1 cellular context compared by ENCODE assay signal in genomic region chr10:6171891-6172354, GRCh38.
A peak's percentile ranks its signal among the peaks of the same experiment; 100 is the strongest.
TF ChIP-seq lines count a peak whose summit lies in the region.

No MANE protein-coding gene starts in this region.

TF ChIP-seq in GM12878, 131 proteins besides CTCF, POLR2A, EP300 and RAD21 (continued from another document and continues in another):
- TF ChIP-seq ZBTB11 (CRISPR knock-in tag; IDR thresholded peaks at IDR 0.05): no peak
- no peak for TF ChIP-seq SMARCA5 (IDR thresholded peaks at IDR 0.05)
- no peak for TF ChIP-seq ZNF622 (IDR thresholded peaks at IDR 0.05)
- no peak for TF ChIP-seq FOXK2 (IDR thresholded peaks at IDR 0.05)
- TF ChIP-seq BMI1 (IDR thresholded peaks at IDR 0.05; ENCODE audit: borderline replicate concordance): no peak
- no peak for TF ChIP-seq ATF7 (IDR thresholded peaks at IDR 0.05; ENCODE audit: low read depth)
- no peak for TF ChIP-seq RFX5 (IDR thresholded peaks at IDR 0.05; ENCODE audit: low read depth, low read length)
- peak; percentile 73 for TF ChIP-seq RUNX3 (IDR thresholded peaks at IDR 0.05; ENCODE audit: low read length)
- no peak for TF ChIP-seq SREBF1 (IDR thresholded peaks at IDR 0.05; ENCODE audit: low read length)
- no peak for TF ChIP-seq KLF5 (IDR thresholded peaks at IDR 0.05; ENCODE audit: partially characterized antibody)
- TF ChIP-seq SUPT20H (IDR thresholded peaks at IDR 0.05; ENCODE audit: borderline replicate concordance, control insufficient read depth, low read depth, low read length): no peak
- peak; percentile 96 for TF ChIP-seq EED (IDR thresholded peaks at IDR 0.05; ENCODE audit: low read depth)
- TF ChIP-seq RAD51 (IDR thresholded peaks at IDR 0.05): no peak
- TF ChIP-seq TCF7 (IDR thresholded peaks at IDR 0.05; ENCODE audit: borderline replicate concordance): no peak
- no peak for TF ChIP-seq NBN (IDR thresholded peaks at IDR 0.05)
- no peak for TF ChIP-seq HDGF (IDR thresholded peaks at IDR 0.05)
- no peak for TF ChIP-seq ZNF592 (IDR thresholded peaks at IDR 0.05)
- TF ChIP-seq CBX3 (IDR thresholded peaks at IDR 0.05; ENCODE audit: borderline replicate concordance, low read depth): no peak
- TF ChIP-seq ZBTB4 (CRISPR knock-in tag; IDR thresholded peaks at IDR 0.05): no peak
- TF ChIP-seq NR2C2 (IDR thresholded peaks at IDR 0.05; ENCODE audit: borderline replicate concordance, control insufficient read depth, insufficient read length, low read depth): no peak
- TF ChIP-seq MAX (IDR thresholded peaks at IDR 0.05; ENCODE audit: low read depth, low read length): no peak
- TF ChIP-seq MLLT1 (IDR thresholded peaks at IDR 0.05): no peak
- TF ChIP-seq SIN3A (IDR thresholded peaks at IDR 0.05; ENCODE audit: low read depth, low read length): no peak
- no peak for TF ChIP-seq NR2C1 (IDR thresholded peaks at IDR 0.05)
- TF ChIP-seq KDM1A (IDR thresholded peaks at IDR 0.05; ENCODE audit: borderline replicate concordance): no peak
- TF ChIP-seq ZSCAN29 (IDR thresholded peaks at IDR 0.05): no peak
- no peak for TF ChIP-seq NR2F1 (conservative IDR thresholded peaks at IDR 0.05)
- TF ChIP-seq E2F4 (IDR thresholded peaks at IDR 0.05; ENCODE audit: low read depth, low read length): no peak
- TF ChIP-seq IKZF2 (IDR thresholded peaks at IDR 0.05): peak; percentile 74 to 75
- no peak for TF ChIP-seq GATAD2B (conservative IDR thresholded peaks at IDR 0.05; ENCODE audit: low read depth)
- TF ChIP-seq NRF1 (conservative IDR thresholded peaks at IDR 0.05; ENCODE audit: low read depth, low read length): no peak
- no peak for TF ChIP-seq CEBPZ (IDR thresholded peaks at IDR 0.05; ENCODE audit: low read depth, low read length)
- TF ChIP-seq TCF3 (IDR thresholded peaks at IDR 0.05; ENCODE audit: borderline replicate concordance, insufficient read depth, low read depth, low read length): no peak
- TF ChIP-seq CUX1 (IDR thresholded peaks at IDR 0.05; ENCODE audit: insufficient replicate concordance, low read depth, low read length): no peak
